18 cellular contexts compared by ENCODE assay signal in genomic region chr5:115079934-115080623, GRCh38.
"Had no signal": no experiment of that assay in that cellular context is flagged by ENCODE, and none has a peak within 500 bp of the region (broad histone marks: within the 10 kb centered on the region; RNA-seq: fewer than 3 reads in every experiment).

No MANE protein-coding gene starts in this region.

- ATAC-seq: activated T-helper 17 cell treated with anti-CD3 and anti-CD28 coated beads, Interleukin-2, amount 50 U/mL, for 72 hours; effector memory CD8-positive, alpha-beta T cell; natural killer cell; stimulated activated effector memory CD8-positive, alpha-beta T cell treated with anti-CD3 and anti-CD28 coated beads, Interleukin-12 subunit alpha, Interleukin-12 subunit beta, amount 100 ng/mL, for 72 hours had no signal

- H3K27ac ChIP-seq: ovary, right lobe of liver, stomach had no signal

- H3K4me3 ChIP-seq: ovary, right lobe of liver, stomach had no signal

- DNase-seq: activated B cell treated with CpG ODN at 0.5 μM for 24 hours; activated CD4-positive, alpha-beta memory T cell treated with anti-CD3 and anti-CD28 coated beads for 36 hours; activated CD4-positive, alpha-beta T cell treated with anti-CD3 and anti-CD28 coated beads for 4 hours; activated naive CD4-positive, alpha-beta T cell treated with Interleukin-2 at 50 U/mL for 16 hours; activated naive CD8-positive, alpha-beta T cell treated with anti-CD3 and anti-CD28 coated beads, Interleukin-2, amount 10 ng/mL, durations not matched to agents 7 days and 5 days; amygdala; caudate nucleus; effector memory CD8-positive, alpha-beta T cell; mesendoderm; natural killer cell; ovary; right lobe of liver; stimulated activated CD4-positive, alpha-beta T cell treated with anti-CD3 and anti-CD28 coated beads, Interleukin-4, amount 100 ng/mL, for 24 hours; stomach; trophoblast cell had no signal

- H3K4me1 ChIP-seq: right lobe of liver, stomach had no signal

- H3K9me3 ChIP-seq: ovary, right lobe of liver, stomach had no signal

- FAIRE-seq: TTC549 had no signal
